In the genomic region with DNA sequence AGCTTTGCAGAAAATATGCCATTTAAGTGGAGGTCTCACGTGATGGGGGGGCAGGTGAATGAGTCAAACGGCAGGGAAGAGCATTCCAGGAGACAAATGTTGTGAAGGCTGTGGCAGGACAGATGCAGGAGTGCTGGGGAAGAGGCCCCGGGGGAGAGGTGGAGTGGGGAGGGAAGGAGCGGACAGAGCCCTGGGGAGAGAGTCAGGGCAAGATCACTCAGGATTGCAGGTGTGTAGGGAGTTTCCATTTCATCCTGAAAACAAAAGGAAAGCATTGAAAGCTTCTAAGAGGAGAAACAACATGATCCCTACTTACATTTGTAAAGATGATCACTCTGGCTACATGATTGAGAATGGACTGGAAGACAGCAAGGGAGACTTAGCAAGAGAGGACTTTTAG, we compare ENCODE assay signal across 23 cellular contexts.
A peak's percentile ranks its signal among the peaks of the same experiment; 100 is the strongest.
DNase-seq lines count a peak whose midpoint lies in the region; ATAC-seq and TF ChIP-seq lines count a peak whose summit lies in the region.
"Had no signal": no experiment of that assay in that cellular context is flagged by ENCODE, and none has a peak within 500 bp of the region (broad histone marks: within the 10 kb centered on the region; RNA-seq: fewer than 3 reads in every experiment).

No MANE protein-coding gene starts in this region.

- H3K9ac ChIP-seq in iPS-20b (ENCODE audit: low read depth, low read length), result peak overlapping the region; percentile 17; the same call in 1 of the 2 replicates

- H3K4me1 ChIP-seq in iPS-20b (ENCODE audit: insufficient read depth, low read length), result peaks cover 27% of the 10 kb centered on the region
- H3K4me1 ChIP-seq in Peyer's patch, result no peaks in the 10 kb centered on the region

- no peak overlapping the region for H3K4me3 Mint-ChIP-seq in activated CD4-positive, alpha-beta T cell treated with anti-CD3 and anti-CD28 coated beads, Interleukin-2, amount 10 ng/mL, durations not matched to agents 24 days and 14 days
- H3K4me3 Mint-ChIP-seq in WTC11, result no peak overlapping the region
- H3K4me3 Mint-ChIP-seq: CD8-positive, alpha-beta memory T cell; T-cell had no signal

- no peaks in the 10 kb centered on the region for H3K27me3 Mint-ChIP-seq in activated CD4-positive, alpha-beta T cell treated with anti-CD3 and anti-CD28 coated beads, Interleukin-2, amount 10 ng/mL, durations not matched to agents 24 days and 14 days
- H3K27me3 Mint-ChIP-seq in WTC11 (ENCODE audit: low read depth), result no peaks in the 10 kb centered on the region; the same call in 1 of the 2 replicates
- H3K27me3 Mint-ChIP-seq: CD8-positive, alpha-beta memory T cell; T-cell had no signal

- ATAC-seq in WTC11 (peak; percentile 87), HG03565 (IDR thresholded peaks at IDR 0.05; ENCODE audit: unreplicated experiment) (no peak)
- ATAC-seq: Panc1, T-cell had no signal

- no peaks in the 10 kb centered on the region for H3K36me3 Mint-ChIP-seq in activated CD4-positive, alpha-beta T cell treated with anti-CD3 and anti-CD28 coated beads, Interleukin-2, amount 10 ng/mL, durations not matched to agents 24 days and 14 days (ENCODE audit: low read depth)
- H3K36me3 Mint-ChIP-seq in WTC11, result no peaks in the 10 kb centered on the region
- H3K36me3 Mint-ChIP-seq: CD8-positive, alpha-beta memory T cell; T-cell had no signal

- intact Hi-C loops in activated CD4-positive, alpha-beta T cell treated with anti-CD3 and anti-CD28 coated beads, Interleukin-2, amount 10 ng/mL, durations not matched to agents 24 days and 14 days (cut with micrococcal nuclease), result no loop called here

- H3K9me3 Mint-ChIP-seq in activated CD4-positive, alpha-beta T cell treated with anti-CD3 and anti-CD28 coated beads, Interleukin-2, amount 10 ng/mL, durations not matched to agents 24 days and 14 days, result peaks cover 3% of the 10 kb centered on the region
- H3K9me3 Mint-ChIP-seq in WTC11, result no peaks in the 10 kb centered on the region

- no peaks in the 10 kb centered on the region for H3K4me1 Mint-ChIP-seq in activated CD4-positive, alpha-beta T cell treated with anti-CD3 and anti-CD28 coated beads, Interleukin-2, amount 10 ng/mL, durations not matched to agents 24 days and 14 days
- peaks cover 37% of the 10 kb centered on the region for H3K4me1 Mint-ChIP-seq in WTC11
- H3K4me1 Mint-ChIP-seq: CD8-positive, alpha-beta memory T cell; T-cell had no signal

- TF ChIP-seq CTCF in WTC11 (IDR thresholded peaks at IDR 0.05) (no peak), Peyer's patch (IDR thresholded peaks at IDR 0.05) (no peak)

- H3K27ac ChIP-seq in iPS-20b (ENCODE audit: low read length) (peak overlapping the region; percentile 27), Peyer's patch (no peak overlapping the region)
- H3K27ac ChIP-seq: SJCRH30 had no signal

- H3K36me3 ChIP-seq in iPS-20b (ENCODE audit: insufficient read depth, low read depth, low read length) (no peaks in the 10 kb centered on the region), Peyer's patch (no peaks in the 10 kb centered on the region)
- H3K36me3 ChIP-seq: SJCRH30 had no signal

- H3K9me3 ChIP-seq in iPS-20b (ENCODE audit: insufficient read depth, low read depth, low read length) (no peaks in the 10 kb centered on the region), Peyer's patch (no peaks in the 10 kb centered on the region)
- H3K9me3 ChIP-seq: SJCRH30 had no signal

- H3K27ac Mint-ChIP-seq in activated CD4-positive, alpha-beta T cell treated with anti-CD3 and anti-CD28 coated beads, Interleukin-2, amount 10 ng/mL, durations not matched to agents 24 days and 14 days, result no peak overlapping the region
- H3K27ac Mint-ChIP-seq in WTC11, result peak overlapping the region; percentile 92
- H3K27ac Mint-ChIP-seq: CD8-positive, alpha-beta memory T cell; T-cell had no signal

- POLR2A ChIA-PET in WTC11 (lab: Charles Lee), result no interaction called here

- DNase-seq in activated CD4-positive, alpha-beta T cell treated with anti-CD3 and anti-CD28 coated beads, Interleukin-2, amount 10 ng/mL, durations not matched to agents 24 days and 14 days, result peak; percentile 3
- DNase-seq in activated CD4-positive, alpha-beta T cell treated with anti-CD3 and anti-CD28 coated beads, Interleukin-2, amount 50 U/mL, for 1 hour, result no peak
- DNase-seq in WTC11 (ENCODE audit: low spot score) (peak; percentile 26), Peyer's patch (no peak), NCI-H82 (lab: John Stamatoyannopoulos, UW) (no peak)
- DNase-seq: 8988T; AML-193; C1 segment of cervical spinal cord; Calu3; CD8-positive, alpha-beta memory T cell; GF-D8; HCEC 1CT; Karpas-422; NCI-H1694; NCI-H2081; NCI-H226; NCI-H510A treated with DMSO at 0.1 percent for 48 hours; NCI-H774; T-cell had no signal

- no peak overlapping the region; the same call in 1 of the 2 replicates for H3K4me3 ChIP-seq in iPS-20b (ENCODE audit: low read length)
- no peak overlapping the region for H3K4me3 ChIP-seq in Peyer's patch
- H3K4me3 ChIP-seq: SJCRH30 had no signal

- no peak for TF ChIP-seq POLR2A in Peyer's patch (IDR thresholded peaks at IDR 0.05)

- CTCF ChIA-PET in WTC11 (lab: Charles Lee), result no interaction called here

- H3K27me3 ChIP-seq in iPS-20b (ENCODE audit: insufficient read depth, low read length) (no peaks in the 10 kb centered on the region), Peyer's patch (no peaks in the 10 kb centered on the region)
- H3K27me3 ChIP-seq: SJCRH30 had no signal

TF ChIP-seq in WTC11, 78 proteins besides CTCF, POLR2A, EP300 and RAD21:
- TF ChIP-seq, protein P1, sequence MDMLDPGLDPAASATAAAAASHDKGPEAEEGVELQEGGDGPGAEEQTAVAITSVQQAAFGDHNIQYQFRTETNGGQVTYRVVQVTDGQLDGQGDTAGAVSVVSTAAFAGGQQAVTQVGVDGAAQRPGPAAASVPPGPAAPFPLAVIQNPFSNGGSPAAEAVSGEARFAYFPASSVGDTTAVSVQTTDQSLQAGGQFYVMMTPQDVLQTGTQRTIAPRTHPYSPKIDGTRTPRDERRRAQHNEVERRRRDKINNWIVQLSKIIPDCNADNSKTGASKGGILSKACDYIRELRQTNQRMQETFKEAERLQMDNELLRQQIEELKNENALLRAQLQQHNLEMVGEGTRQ (CRISPR knock-in tag; IDR thresholded peaks at IDR 0.05), result peak; percentile 35; the same call in 1 of the 2 replicates
- TF ChIP-seq, protein P2, sequence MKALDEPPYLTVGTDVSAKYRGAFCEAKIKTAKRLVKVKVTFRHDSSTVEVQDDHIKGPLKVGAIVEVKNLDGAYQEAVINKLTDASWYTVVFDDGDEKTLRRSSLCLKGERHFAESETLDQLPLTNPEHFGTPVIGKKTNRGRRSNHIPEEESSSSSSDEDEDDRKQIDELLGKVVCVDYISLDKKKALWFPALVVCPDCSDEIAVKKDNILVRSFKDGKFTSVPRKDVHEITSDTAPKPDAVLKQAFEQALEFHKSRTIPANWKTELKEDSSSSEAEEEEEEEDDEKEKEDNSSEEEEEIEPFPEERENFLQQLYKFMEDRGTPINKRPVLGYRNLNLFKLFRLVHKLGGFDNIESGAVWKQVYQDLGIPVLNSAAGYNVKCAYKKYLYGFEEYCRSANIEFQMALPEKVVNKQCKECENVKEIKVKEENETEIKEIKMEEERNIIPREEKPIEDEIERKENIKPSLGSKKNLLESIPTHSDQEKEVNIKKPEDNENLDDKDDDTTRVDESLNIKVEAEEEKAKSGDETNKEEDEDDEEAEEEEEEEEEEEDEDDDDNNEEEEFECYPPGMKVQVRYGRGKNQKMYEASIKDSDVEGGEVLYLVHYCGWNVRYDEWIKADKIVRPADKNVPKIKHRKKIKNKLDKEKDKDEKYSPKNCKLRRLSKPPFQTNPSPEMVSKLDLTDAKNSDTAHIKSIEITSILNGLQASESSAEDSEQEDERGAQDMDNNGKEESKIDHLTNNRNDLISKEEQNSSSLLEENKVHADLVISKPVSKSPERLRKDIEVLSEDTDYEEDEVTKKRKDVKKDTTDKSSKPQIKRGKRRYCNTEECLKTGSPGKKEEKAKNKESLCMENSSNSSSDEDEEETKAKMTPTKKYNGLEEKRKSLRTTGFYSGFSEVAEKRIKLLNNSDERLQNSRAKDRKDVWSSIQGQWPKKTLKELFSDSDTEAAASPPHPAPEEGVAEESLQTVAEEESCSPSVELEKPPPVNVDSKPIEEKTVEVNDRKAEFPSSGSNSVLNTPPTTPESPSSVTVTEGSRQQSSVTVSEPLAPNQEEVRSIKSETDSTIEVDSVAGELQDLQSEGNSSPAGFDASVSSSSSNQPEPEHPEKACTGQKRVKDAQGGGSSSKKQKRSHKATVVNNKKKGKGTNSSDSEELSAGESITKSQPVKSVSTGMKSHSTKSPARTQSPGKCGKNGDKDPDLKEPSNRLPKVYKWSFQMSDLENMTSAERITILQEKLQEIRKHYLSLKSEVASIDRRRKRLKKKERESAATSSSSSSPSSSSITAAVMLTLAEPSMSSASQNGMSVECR (CRISPR knock-in tag; IDR thresholded peaks at IDR 0.05; ENCODE audit: borderline replicate concordance), result no peak

Comparison
In these comparisons a context has a peak if more than half of its experiments do, and no peak if none do; other contexts are left out.
1. DNase-seq: peak in activated CD4-positive, alpha-beta T cell treated with anti-CD3 and anti-CD28 coated beads, Interleukin-2, amount 10 ng/mL, durations not matched to agents 24 days and 14 days (single experiment) and WTC11 (single experiment); none in activated CD4-positive, alpha-beta T cell treated with anti-CD3 and anti-CD28 coated beads, Interleukin-2, amount 50 U/mL, for 1 hour (single experiment), Peyer's patch (0 of 3) and NCI-H82 (single experiment).